10 cellular contexts compared by ENCODE assay signal in the genomic region with DNA sequence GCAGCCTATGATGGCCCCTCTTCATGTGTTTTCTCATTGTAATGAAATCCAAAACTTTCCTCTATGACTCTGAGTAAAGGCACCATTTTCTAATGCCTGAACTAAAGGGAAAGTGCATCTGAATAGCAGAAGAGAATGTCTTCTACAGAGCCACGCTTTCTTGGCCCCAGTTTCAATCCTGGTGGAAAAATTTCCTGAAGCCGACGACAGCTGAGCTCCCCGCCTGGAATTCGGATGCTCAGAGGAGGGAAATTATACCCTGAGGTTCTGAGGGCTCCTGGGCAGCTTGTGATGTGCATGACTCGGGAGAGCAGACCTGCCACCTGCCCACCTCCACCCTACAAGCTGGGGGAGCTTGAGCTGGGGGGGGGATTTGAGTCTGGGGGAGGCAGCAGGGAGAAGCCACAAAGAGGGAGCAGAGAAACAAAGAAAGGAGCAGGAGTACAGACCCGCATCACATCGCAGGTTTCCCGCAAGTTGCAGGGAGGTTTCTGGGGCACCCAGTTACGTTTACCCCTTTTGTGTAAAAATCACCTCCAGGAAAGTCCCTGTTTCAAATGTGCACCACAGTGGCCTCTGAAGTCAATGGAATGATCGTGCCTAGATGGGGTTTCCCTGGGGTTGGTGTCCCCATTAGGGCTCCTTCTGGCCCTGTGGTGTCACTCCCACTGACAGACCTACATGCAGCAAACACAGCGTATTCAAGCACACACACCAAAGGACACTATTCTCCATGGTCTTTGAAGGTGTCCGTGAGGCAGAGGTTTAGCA.
DNase-seq lines count a peak whose midpoint lies in the region; ATAC-seq and TF ChIP-seq lines count a peak whose summit lies in the region.
"Had no signal": no experiment of that assay in that cellular context is flagged by ENCODE, and none has a peak within 500 bp of the region (broad histone marks: within the 10 kb centered on the region; RNA-seq: fewer than 3 reads in every experiment).

No MANE protein-coding gene starts in this region.

- ATAC-seq in activated CD4-positive, CD25-positive, alpha-beta regulatory T cell treated with anti-CD3 and anti-CD28 coated beads, Interleukin-2, amount 50 U/mL, for 24 hours: peak; percentile 22 to 55
- ATAC-seq in GM21786 (IDR thresholded peaks at IDR 0.05; ENCODE audit: unreplicated experiment): peak; percentile 34

- CTCF ChIA-PET in HEK293T (lab: Yijun Ruan, JAX): no interaction called here

- peak overlapping the region; percentile 84 for H3K27ac ChIP-seq in smooth muscle cell (ENCODE audit: low read depth)

- POLR2A ChIA-PET in HEK293T (lab: Yijun Ruan, JAX): no interaction called here

- H3K9me3 ChIP-seq in smooth muscle cell (replicated peaks; ENCODE audit: low read depth): no peaks in the 10 kb centered on the region

- H3K36me3 ChIP-seq in smooth muscle cell (ENCODE audit: low read depth): no peaks in the 10 kb centered on the region

- no peak for DNase-seq in activated CD4-positive, CD25-positive, alpha-beta regulatory T cell treated with anti-CD3 and anti-CD28 coated beads, Interleukin-2, amount 50 U/mL, for 72 hours
- DNase-seq in T-helper 22 cell (ENCODE audit: low read depth) (peak; percentile 31), smooth muscle cell (lab: John Stamatoyannopoulos, UW; ENCODE audit: unreplicated experiment) (no peak), GOT3 (lab: John Stamatoyannopoulos, UW) (no peak), HEK293T (ENCODE audit: extremely low spot score) (no peak), NCI-H2196 treated with DMSO at 0.1 percent for 48 hours (lab: John Stamatoyannopoulos, UW; ENCODE audit: unreplicated experiment) (no peak)
- DNase-seq: NCI-H1105 treated with DMSO at 0.1 percent for 48 hours, SHP77 had no signal

- WGBS in smooth muscle cell (ENCODE audit: low lambda C conversion rate): 91% methylated on average over 13 of the region's 13 CpGs

- no peak overlapping the region for H3K4me3 ChIP-seq in smooth muscle cell

- no peaks in the 10 kb centered on the region for H3K27me3 ChIP-seq in smooth muscle cell (ENCODE audit: low read depth)

- no peak overlapping the region for H3K9ac ChIP-seq in smooth muscle cell (ENCODE audit: low read depth)

- H3K4me1 ChIP-seq in smooth muscle cell (ENCODE audit: low read depth): peaks cover 9% of the 10 kb centered on the region

- TF ChIP-seq CTCF in smooth muscle cell (IDR thresholded peaks at IDR 0.05; ENCODE audit: borderline replicate concordance, insufficient read depth, poor library complexity, severe bottlenecking): no peak

- no peak overlapping the region for H2AFZ ChIP-seq in smooth muscle cell (ENCODE audit: low read depth)

- no peaks in the 10 kb centered on the region for H3K79me2 ChIP-seq in smooth muscle cell (ENCODE audit: low read depth)

- H3K4me2 ChIP-seq in smooth muscle cell: no peak overlapping the region

- H3F3A ChIP-seq in smooth muscle cell (ENCODE audit: low read depth): peaks cover 7% of the 10 kb centered on the region

- H4K20me1 ChIP-seq in smooth muscle cell (ENCODE audit: low read depth): no peaks in the 10 kb centered on the region

TF ChIP-seq in HEK293T, 16 proteins besides CTCF, POLR2A, EP300 and RAD21:
- TF ChIP-seq ELF4 (IDR thresholded peaks at IDR 0.05) (no peak), NFRKB (IDR thresholded peaks at IDR 0.05) (no peak), TARDBP (IDR thresholded peaks at IDR 0.05) (no peak), FOXK2 (IDR thresholded peaks at IDR 0.05) (no peak)
TF ChIP-seq in HEK293T: peak in this region for 0.
